20 cellular contexts compared by ENCODE assay signal in genomic region chr16:17024514-17024913, GRCh38.
"Had no signal": no experiment of that assay in that cellular context is flagged by ENCODE, and none has a peak within 500 bp of the region (broad histone marks: within the 10 kb centered on the region; RNA-seq: fewer than 3 reads in every experiment).

No MANE protein-coding gene starts in this region.

- ATAC-seq: K562 had no signal

- H3K27ac ChIP-seq: HL-60, KMS-11 had no signal

- DNase-seq: Kasumi-1, MM.1S, NCI-H1092 treated with DMSO at 0.1 percent for 48 hours, NCI-H1436, NCI-H187, NCI-H2029, NCI-H2081 treated with DMSO at 0.1 percent for 48 hours, NCI-H2171, NCI-H226, NCI-H446, NCI-H510A, NCI-H524 treated with DMSO at 0.1 percent for 48 hours, NCI-H69, NCI-H774, RPMI8226, SHP77, SK-N-SH had no signal

- H3K9me3 ChIP-seq: SK-N-SH had no signal
